10 cellular contexts compared by ENCODE assay signal in genomic region chr13:97977982-97978381, GRCh38. TPM values are rescaled to one million over a fixed set of nuclear protein-coding genes. Genes with fewer than 3 reads are reported as not detected.
DNase-seq lines count a peak whose midpoint lies in the region; TF ChIP-seq lines count a peak whose summit lies in the region.
"Had no signal": no experiment of that assay in that cellular context is flagged by ENCODE, and none has a peak within 500 bp of the region (broad histone marks: within the 10 kb centered on the region; RNA-seq: fewer than 3 reads in every experiment).

No MANE protein-coding gene starts in this region.

- H3K36me3 Mint-ChIP-seq in nephron (ENCODE audit: low read depth), result peaks cover 9% of the 10 kb centered on the region

- H3K4me1 Mint-ChIP-seq in nephron, result peaks cover 39% of the 10 kb centered on the region

- H3K4me3 ChIP-seq in MG63, result peak overlapping the region; percentile 85

- peak; percentile 17 for DNase-seq in ELR (ENCODE audit: low read depth)
- no peak for DNase-seq in MG63
- peak; percentile 6 for DNase-seq in dermis blood vessel endothelial cell
- DNase-seq in mucosa of gallbladder (ENCODE audit: low spot score), result no peak
- no peak for DNase-seq in AML-193 (lab: John Stamatoyannopoulos, UW)
- no peak for DNase-seq in stimulated activated CD4-positive, alpha-beta T cell treated with anti-CD3 and anti-CD28 coated beads, Interleukin-12 subunit alpha, Interleukin-12 subunit beta, amount 100 ng/mL, for 4 hours
- no peak for DNase-seq in NCI-H82 (lab: John Stamatoyannopoulos, UW)
- DNase-seq: activated effector memory CD4-positive, alpha-beta T cell treated with Interleukin-2 at 50 U/mL for 16 hours; NCI-H446 had no signal

- peak overlapping the region in 2 of 3 experiments; percentile 11 to 88 for H3K27ac Mint-ChIP-seq in nephron

- no peaks in the 10 kb centered on the region for H3K9me3 ChIP-seq in MG63

- TF ChIP-seq CTCF in nephron (IDR thresholded peaks at IDR 0.05; ENCODE audit: unreplicated experiment in 3 of 3), result no peak

- H3K27me3 Mint-ChIP-seq in nephron (ENCODE audit: low read depth), result no peaks in the 10 kb centered on the region

- no peaks in the 10 kb centered on the region for H3K27me3 ChIP-seq in MG63

- peaks cover 39% of the 10 kb centered on the region for H3K36me3 ChIP-seq in MG63

- H3K4me3 Mint-ChIP-seq in nephron, result peak overlapping the region; percentile 95 to 97 (median 96)

- H3K9me3 Mint-ChIP-seq in nephron, result no peaks in the 10 kb centered on the region

RNA-seq across cellular contexts. Expression of gene IPO5, which starts 24.5 kb away (rescaled TPM):
- total RNA-seq in MG63 (2014; rRNA removed; shearing (Covaris generic); ENCODE audit: low replicate concordance), result 165 and 217 TPM in 2 replicates
- 130 and 228 TPM in 2 replicates for total RNA-seq in dermis blood vessel endothelial cell
- total RNA-seq in mucosa of gallbladder, result 101 TPM

Comparison
In these comparisons a context has a peak if more than half of its experiments do, and no peak if none do; other contexts are left out.
1. DNase-seq: peak in ELR (single experiment) and dermis blood vessel endothelial cell (single experiment); none in MG63 (single experiment), mucosa of gallbladder (single experiment), AML-193 (0 of 2), stimulated activated CD4-positive, alpha-beta T cell treated with anti-CD3 and anti-CD28 coated beads, Interleukin-12 subunit alpha, Interleukin-12 subunit beta, amount 100 ng/mL, for 4 hours (single experiment) and NCI-H82 (single experiment).